Comparison of ENCODE assay signal across 8 cellular contexts in the genomic region with DNA sequence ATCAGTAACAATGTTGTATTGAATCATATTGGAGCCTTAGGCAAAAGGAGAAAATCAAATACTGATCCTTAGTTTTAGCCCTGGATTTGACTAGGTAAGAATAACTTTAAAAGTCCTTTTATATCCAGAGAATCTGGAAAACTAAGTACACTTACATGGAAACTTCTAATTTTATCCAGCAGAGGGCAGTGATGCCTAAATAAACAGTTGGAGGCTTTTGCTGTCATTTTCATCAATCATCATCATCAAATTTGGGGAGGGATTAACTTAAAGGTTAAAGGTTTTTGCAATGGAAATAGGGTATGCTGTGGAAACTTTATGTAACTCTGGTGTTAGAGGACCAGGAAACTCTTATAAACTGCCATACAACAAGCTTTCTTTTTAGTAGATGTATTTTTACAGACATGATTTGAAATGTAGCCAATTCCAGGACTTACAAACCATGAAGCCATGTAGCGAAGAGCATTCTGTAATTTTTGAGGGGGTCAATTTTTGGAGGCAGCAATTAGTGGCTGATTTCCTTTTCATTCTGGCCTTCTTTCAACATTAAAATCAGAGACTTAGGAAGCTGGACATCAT.
DNase-seq lines count a peak whose midpoint lies in the region; ATAC-seq and TF ChIP-seq lines count a peak whose summit lies in the region.

No MANE protein-coding gene starts in this region.

- H3K9me3 Mint-ChIP-seq in activated CD4-positive, alpha-beta T cell treated with anti-CD3 and anti-CD28 coated beads, Interleukin-2, amount 10 ng/mL, durations not matched to agents 7 days and 5 days: no peaks in the 10 kb centered on the region

- peak; percentile 57 for TF ChIP-seq CTCF in fibroblast of mammary gland (conservative IDR thresholded peaks at IDR 0.05; ENCODE audit: control insufficient read depth, insufficient read depth, low read depth, low read length)

- 0 out of 3 replicates have a peak, but pooled peaks have one; percentile 40 for ATAC-seq in SK-N-SH treated with all-trans-retinoic acid at 6 μM for 48 hours

- no peak overlapping the region for H3K27ac Mint-ChIP-seq in activated CD4-positive, alpha-beta T cell treated with anti-CD3 and anti-CD28 coated beads, Interleukin-2, amount 10 ng/mL, durations not matched to agents 7 days and 5 days

- H3K4me3 Mint-ChIP-seq in activated CD4-positive, alpha-beta T cell treated with anti-CD3 and anti-CD28 coated beads, Interleukin-2, amount 10 ng/mL, durations not matched to agents 7 days and 5 days: no peak overlapping the region

- POLR2A ChIA-PET in activated CD4-positive, alpha-beta T cell treated with anti-CD3 and anti-CD28 coated beads, Interleukin-2, amount 10 ng/mL, durations not matched to agents 7 days and 5 days (lab: Charles Lee): no interaction called here

- CTCF ChIA-PET in activated CD4-positive, alpha-beta T cell treated with anti-CD3 and anti-CD28 coated beads, Interleukin-2, amount 10 ng/mL, durations not matched to agents 7 days and 5 days (lab: Charles Lee): interaction anchor here (1.2 kb wide), 1 partner anchor 39 kb away, joined by 4 read pairs; no protein-coding TSS in a partner anchor

- no peak overlapping the region for H3K4me3 ChIP-seq in fibroblast of mammary gland (ENCODE audit: control insufficient read depth, low read depth, low read length)

- H3K4me1 Mint-ChIP-seq in activated CD4-positive, alpha-beta T cell treated with anti-CD3 and anti-CD28 coated beads, Interleukin-2, amount 10 ng/mL, durations not matched to agents 7 days and 5 days: no peaks in the 10 kb centered on the region

- no peaks in the 10 kb centered on the region for H3K36me3 Mint-ChIP-seq in activated CD4-positive, alpha-beta T cell treated with anti-CD3 and anti-CD28 coated beads, Interleukin-2, amount 10 ng/mL, durations not matched to agents 7 days and 5 days (ENCODE audit: low read depth)

- no peaks in the 10 kb centered on the region for H3K27me3 Mint-ChIP-seq in activated CD4-positive, alpha-beta T cell treated with anti-CD3 and anti-CD28 coated beads, Interleukin-2, amount 10 ng/mL, durations not matched to agents 7 days and 5 days

- DNase-seq in activated CD4-positive, alpha-beta T cell treated with anti-CD3 and anti-CD28 coated beads, Interleukin-2, amount 10 ng/mL, durations not matched to agents 7 days and 5 days: peak; percentile 46
- DNase-seq in activated CD4-positive, alpha-beta T cell treated with anti-CD3 and anti-CD28 coated beads, Interleukin-2, amount 50 U/mL, for 1 hour: no peak
- DNase-seq in KG1 (lab: John Stamatoyannopoulos, UW): peak; percentile 13
- peak; percentile 56 for DNase-seq in fibroblast of mammary gland (ENCODE audit: low read depth)
- peak; percentile 62 for DNase-seq in renal cortical epithelial cell (ENCODE audit: low read depth)
- no peak for DNase-seq in GF-D8 (lab: John Stamatoyannopoulos, UW)
- DNase-seq in NCI-H446 treated with DMSO at 0.1 percent for 48 hours (lab: John Stamatoyannopoulos, UW): no peak

TF ChIP-seq in SK-N-SH treated with all-trans-retinoic acid at 6 μM for 48 hours, 23 proteins besides CTCF, POLR2A, EP300 and RAD21:
- TF ChIP-seq, protein P1, sequence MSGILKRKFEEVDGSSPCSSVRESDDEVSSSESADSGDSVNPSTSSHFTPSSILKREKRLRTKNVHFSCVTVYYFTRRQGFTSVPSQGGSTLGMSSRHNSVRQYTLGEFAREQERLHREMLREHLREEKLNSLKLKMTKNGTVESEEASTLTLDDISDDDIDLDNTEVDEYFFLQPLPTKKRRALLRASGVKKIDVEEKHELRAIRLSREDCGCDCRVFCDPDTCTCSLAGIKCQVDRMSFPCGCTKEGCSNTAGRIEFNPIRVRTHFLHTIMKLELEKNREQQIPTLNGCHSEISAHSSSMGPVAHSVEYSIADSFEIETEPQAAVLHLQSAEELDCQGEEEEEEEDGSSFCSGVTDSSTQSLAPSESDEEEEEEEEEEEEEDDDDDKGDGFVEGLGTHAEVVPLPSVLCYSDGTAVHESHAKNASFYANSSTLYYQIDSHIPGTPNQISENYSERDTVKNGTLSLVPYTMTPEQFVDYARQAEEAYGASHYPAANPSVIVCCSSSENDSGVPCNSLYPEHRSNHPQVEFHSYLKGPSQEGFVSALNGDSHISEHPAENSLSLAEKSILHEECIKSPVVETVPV (CRISPR knock-in tag; IDR thresholded peaks at IDR 0.05): no peak
- TF ChIP-seq OSR1 (CRISPR knock-in tag; IDR thresholded peaks at IDR 0.05) (no peak), ZC3H10 (CRISPR knock-in tag; IDR thresholded peaks at IDR 0.05) (no peak), ISL1 (CRISPR knock-in tag; IDR thresholded peaks at IDR 0.05) (no peak), RARB (CRISPR knock-in tag; IDR thresholded peaks at IDR 0.05) (no peak), BACH2 (CRISPR knock-in tag; IDR thresholded peaks at IDR 0.05; ENCODE audit: borderline replicate concordance) (no peak), ZNF565 (CRISPR knock-in tag; conservative IDR thresholded peaks at IDR 0.05; ENCODE audit: low read depth) (no peak)
- TF ChIP-seq, protein P2, sequence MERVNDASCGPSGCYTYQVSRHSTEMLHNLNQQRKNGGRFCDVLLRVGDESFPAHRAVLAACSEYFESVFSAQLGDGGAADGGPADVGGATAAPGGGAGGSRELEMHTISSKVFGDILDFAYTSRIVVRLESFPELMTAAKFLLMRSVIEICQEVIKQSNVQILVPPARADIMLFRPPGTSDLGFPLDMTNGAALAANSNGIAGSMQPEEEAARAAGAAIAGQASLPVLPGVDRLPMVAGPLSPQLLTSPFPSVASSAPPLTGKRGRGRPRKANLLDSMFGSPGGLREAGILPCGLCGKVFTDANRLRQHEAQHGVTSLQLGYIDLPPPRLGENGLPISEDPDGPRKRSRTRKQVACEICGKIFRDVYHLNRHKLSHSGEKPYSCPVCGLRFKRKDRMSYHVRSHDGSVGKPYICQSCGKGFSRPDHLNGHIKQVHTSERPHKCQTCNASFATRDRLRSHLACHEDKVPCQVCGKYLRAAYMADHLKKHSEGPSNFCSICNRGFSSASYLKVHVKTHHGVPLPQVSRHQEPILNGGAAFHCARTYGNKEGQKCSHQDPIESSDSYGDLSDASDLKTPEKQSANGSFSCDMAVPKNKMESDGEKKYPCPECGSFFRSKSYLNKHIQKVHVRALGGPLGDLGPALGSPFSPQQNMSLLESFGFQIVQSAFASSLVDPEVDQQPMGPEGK (CRISPR knock-in tag; IDR thresholded peaks at IDR 0.05; ENCODE audit: borderline replicate concordance): no peak
- TF ChIP-seq, protein P3, sequence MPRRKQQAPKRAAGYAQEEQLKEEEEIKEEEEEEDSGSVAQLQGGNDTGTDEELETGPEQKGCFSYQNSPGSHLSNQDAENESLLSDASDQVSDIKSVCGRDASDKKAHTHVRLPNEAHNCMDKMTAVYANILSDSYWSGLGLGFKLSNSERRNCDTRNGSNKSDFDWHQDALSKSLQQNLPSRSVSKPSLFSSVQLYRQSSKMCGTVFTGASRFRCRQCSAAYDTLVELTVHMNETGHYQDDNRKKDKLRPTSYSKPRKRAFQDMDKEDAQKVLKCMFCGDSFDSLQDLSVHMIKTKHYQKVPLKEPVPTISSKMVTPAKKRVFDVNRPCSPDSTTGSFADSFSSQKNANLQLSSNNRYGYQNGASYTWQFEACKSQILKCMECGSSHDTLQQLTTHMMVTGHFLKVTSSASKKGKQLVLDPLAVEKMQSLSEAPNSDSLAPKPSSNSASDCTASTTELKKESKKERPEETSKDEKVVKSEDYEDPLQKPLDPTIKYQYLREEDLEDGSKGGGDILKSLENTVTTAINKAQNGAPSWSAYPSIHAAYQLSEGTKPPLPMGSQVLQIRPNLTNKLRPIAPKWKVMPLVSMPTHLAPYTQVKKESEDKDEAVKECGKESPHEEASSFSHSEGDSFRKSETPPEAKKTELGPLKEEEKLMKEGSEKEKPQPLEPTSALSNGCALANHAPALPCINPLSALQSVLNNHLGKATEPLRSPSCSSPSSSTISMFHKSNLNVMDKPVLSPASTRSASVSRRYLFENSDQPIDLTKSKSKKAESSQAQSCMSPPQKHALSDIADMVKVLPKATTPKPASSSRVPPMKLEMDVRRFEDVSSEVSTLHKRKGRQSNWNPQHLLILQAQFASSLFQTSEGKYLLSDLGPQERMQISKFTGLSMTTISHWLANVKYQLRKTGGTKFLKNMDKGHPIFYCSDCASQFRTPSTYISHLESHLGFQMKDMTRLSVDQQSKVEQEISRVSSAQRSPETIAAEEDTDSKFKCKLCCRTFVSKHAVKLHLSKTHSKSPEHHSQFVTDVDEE (CRISPR knock-in tag; IDR thresholded peaks at IDR 0.05): no peak

Comparison
In these comparisons a context has a peak if more than half of its experiments do, and no peak if none do; other contexts are left out.
1. DNase-seq: peak in activated CD4-positive, alpha-beta T cell treated with anti-CD3 and anti-CD28 coated beads, Interleukin-2, amount 10 ng/mL, durations not matched to agents 7 days and 5 days (single experiment), KG1 (single experiment), fibroblast of mammary gland (single experiment) and renal cortical epithelial cell (single experiment); none in activated CD4-positive, alpha-beta T cell treated with anti-CD3 and anti-CD28 coated beads, Interleukin-2, amount 50 U/mL, for 1 hour (single experiment), GF-D8 (single experiment) and NCI-H446 treated with DMSO at 0.1 percent for 48 hours (single experiment).